Comparison of ENCODE assay signal across 17 cellular contexts in the genomic region with DNA sequence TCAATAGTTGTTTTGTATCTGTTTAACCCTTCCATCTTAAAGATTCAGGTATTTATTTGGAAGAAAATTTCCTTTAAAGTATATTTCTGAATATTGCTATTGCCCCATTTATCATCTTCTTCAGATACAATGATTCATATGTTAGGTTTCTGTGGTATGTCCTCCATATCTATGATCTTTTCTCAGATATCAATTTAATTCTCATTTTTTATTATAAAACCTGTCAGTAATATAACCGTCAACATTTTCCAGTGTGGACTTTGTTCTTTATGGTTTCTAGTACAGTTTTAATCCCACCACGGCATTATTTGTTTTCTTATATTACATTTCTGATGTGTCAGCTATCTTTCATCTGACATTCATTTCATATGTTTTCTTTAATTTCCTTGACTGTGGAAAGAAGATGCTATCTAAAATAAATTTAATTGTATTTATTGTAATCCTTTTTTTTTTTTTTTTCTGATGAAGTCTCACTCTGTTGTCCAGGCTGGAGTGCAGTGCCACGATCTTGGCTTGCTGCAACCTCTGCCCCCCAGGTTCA.
A peak's percentile ranks its signal among the peaks of the same experiment; 100 is the strongest.
DNase-seq lines count a peak whose midpoint lies in the region; ATAC-seq, FAIRE-seq and TF ChIP-seq lines count a peak whose summit lies in the region.
"Had no signal": no experiment of that assay in that cellular context is flagged by ENCODE, and none has a peak within 500 bp of the region (broad histone marks: within the 10 kb centered on the region; RNA-seq: fewer than 3 reads in every experiment).

No MANE protein-coding gene starts in this region.

- no peaks in the 10 kb centered on the region for H3K9me3 ChIP-seq in MG63
- no peaks in the 10 kb centered on the region for H3K9me3 ChIP-seq in heart right ventricle
- H3K9me3 ChIP-seq: BLaER1, Caco-2 had no signal

- no peak for TF ChIP-seq CTCF in foreskin keratinocyte (conservative IDR thresholded peaks at IDR 0.05)
- TF ChIP-seq CTCF in heart right ventricle (IDR thresholded peaks at IDR 0.05): no peak

- DNase-seq in HCEC 1CT: peak; percentile 9
- DNase-seq in foreskin keratinocyte: no peak
- no peak for DNase-seq in MG63
- DNase-seq in GM12891 (ENCODE audit: insufficient read length, low spot score): no peak
- DNase-seq in NCI-H2171 (lab: John Stamatoyannopoulos, UW): no peak
- DNase-seq in heart right ventricle: no peak
- DNase-seq: AML-193; Caco-2; CD8-positive, alpha-beta memory T cell; DND-41; GOT3; H9; KBM-7 had no signal

- intact Hi-C loops in heart right ventricle (cut with DNase I): no loop called here

- no peaks in the 10 kb centered on the region for H3K79me2 ChIP-seq in ACC112 (ENCODE audit: control insufficient read depth, insufficient read depth, low read length, unreplicated experiment)

- H3K4me1 ChIP-seq in ACC112 (ENCODE audit: control insufficient read depth, insufficient read depth, low read length, unreplicated experiment) (peaks cover 47% of the 10 kb centered on the region), foreskin keratinocyte (peaks cover 6% of the 10 kb centered on the region), heart right ventricle (no peaks in the 10 kb centered on the region)
- H3K4me1 ChIP-seq: BLaER1, Caco-2 had no signal

- WGBS in heart right ventricle, 2 donors: 77 to 95% methylated on average over 3 of the region's 3 CpGs

- no peak overlapping the region for H2AFZ ChIP-seq in ACC112 (ENCODE audit: low read length, unreplicated experiment)

- H3K27me3 ChIP-seq in ACC112 (ENCODE audit: insufficient read depth, low read length): no peaks in the 10 kb centered on the region
- H3K27me3 ChIP-seq in foreskin keratinocyte: no peaks in the 10 kb centered on the region
- H3K27me3 ChIP-seq in MG63: no peaks in the 10 kb centered on the region
- peaks cover 0 to 4% (median 0%) of the 10 kb centered on the region in 7 donors for H3K27me3 ChIP-seq in heart right ventricle
- H3K27me3 ChIP-seq: BLaER1 had no signal

- no peaks in the 10 kb centered on the region for H3K36me3 ChIP-seq in ACC112 (ENCODE audit: insufficient read depth, low read length)
- no peaks in the 10 kb centered on the region for H3K36me3 ChIP-seq in MG63
- no peaks in the 10 kb centered on the region for H3K36me3 ChIP-seq in heart right ventricle
- H3K36me3 ChIP-seq: BLaER1 had no signal

- peak; percentile 21; the same call in 2 of the 3 replicates for ATAC-seq in SK-N-SH treated with all-trans-retinoic acid at 6 μM for 48 hours
- peak; percentile 37 for ATAC-seq in foreskin keratinocyte
- no peak for ATAC-seq in heart right ventricle

- FAIRE-seq in GM12891 (lab: Jason Lieb, UNC): no peak
- FAIRE-seq: GM18507 had no signal

- H3K4me3 ChIP-seq in ACC112 (ENCODE audit: low read depth, low read length): no peak overlapping the region
- H3K4me3 ChIP-seq in MG63: no peak overlapping the region
- no peak overlapping the region for H3K4me3 ChIP-seq in heart right ventricle
- H3K4me3 ChIP-seq: BLaER1 had no signal

- no peak for TF ChIP-seq POLR2A in GM12891 (IDR thresholded peaks at IDR 0.05; ENCODE audit: low read depth, low read length)

- H3K27ac ChIP-seq in ACC112 (ENCODE audit: low read depth, low read length): peak overlapping the region; percentile 31
- H3K27ac ChIP-seq in foreskin keratinocyte: no peak overlapping the region
- H3K27ac ChIP-seq in heart right ventricle: no peak overlapping the region
- H3K27ac ChIP-seq: BLaER1 had no signal

TF ChIP-seq in SK-N-SH treated with all-trans-retinoic acid at 6 μM for 48 hours, 23 proteins besides CTCF, POLR2A, EP300 and RAD21 (continues in another document):
- 0 out of 2 replicates have a peak, but pooled peaks have one; percentile 27 for TF ChIP-seq TOX (CRISPR knock-in tag; IDR thresholded peaks at IDR 0.05; ENCODE audit: borderline replicate concordance)
- TF ChIP-seq, protein P1, sequence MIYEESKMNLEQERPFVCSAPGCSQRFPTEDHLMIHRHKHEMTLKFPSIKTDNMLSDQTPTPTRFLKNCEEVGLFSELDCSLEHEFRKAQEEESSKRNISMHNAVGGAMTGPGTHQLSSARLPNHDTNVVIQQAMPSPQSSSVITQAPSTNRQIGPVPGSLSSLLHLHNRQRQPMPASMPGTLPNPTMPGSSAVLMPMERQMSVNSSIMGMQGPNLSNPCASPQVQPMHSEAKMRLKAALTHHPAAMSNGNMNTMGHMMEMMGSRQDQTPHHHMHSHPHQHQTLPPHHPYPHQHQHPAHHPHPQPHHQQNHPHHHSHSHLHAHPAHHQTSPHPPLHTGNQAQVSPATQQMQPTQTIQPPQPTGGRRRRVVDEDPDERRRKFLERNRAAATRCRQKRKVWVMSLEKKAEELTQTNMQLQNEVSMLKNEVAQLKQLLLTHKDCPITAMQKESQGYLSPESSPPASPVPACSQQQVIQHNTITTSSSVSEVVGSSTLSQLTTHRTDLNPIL (CRISPR knock-in tag; IDR thresholded peaks at IDR 0.05; ENCODE audit: low read depth): no peak
- no peak for TF ChIP-seq CSDC2 (CRISPR knock-in tag; IDR thresholded peaks at IDR 0.05)
- TF ChIP-seq POU6F1 (CRISPR knock-in tag; IDR thresholded peaks at IDR 0.05; ENCODE audit: borderline replicate concordance, low read depth): no peak
- no peak for TF ChIP-seq ZNF8 (CRISPR knock-in tag; IDR thresholded peaks at IDR 0.05)
- TF ChIP-seq BACH2 (CRISPR knock-in tag; IDR thresholded peaks at IDR 0.05; ENCODE audit: borderline replicate concordance): no peak
- no peak for TF ChIP-seq ZNF70 (CRISPR knock-in tag; IDR thresholded peaks at IDR 0.05)
- no peak for TF ChIP-seq TCF4 (CRISPR knock-in tag; IDR thresholded peaks at IDR 0.05; ENCODE audit: borderline replicate concordance)
- peak; percentile 79 for TF ChIP-seq ISL1 (CRISPR knock-in tag; IDR thresholded peaks at IDR 0.05)

TF ChIP-seq in GM12891, 5 proteins besides CTCF, POLR2A, EP300 and RAD21:
- no peak for TF ChIP-seq POU2F2 (IDR thresholded peaks at IDR 0.05; ENCODE audit: low read depth, low read length)
- TF ChIP-seq SPI1 (IDR thresholded peaks at IDR 0.05; ENCODE audit: low read depth, low read length): no peak
- TF ChIP-seq POLR2AphosphoS5 (IDR thresholded peaks at IDR 0.05; ENCODE audit: low read depth, low read length): no peak
- no peak for TF ChIP-seq PAX5 (IDR thresholded peaks at IDR 0.05; ENCODE audit: insufficient read depth, low read length, severe bottlenecking)
- TF ChIP-seq TAF1 (IDR thresholded peaks at IDR 0.05; ENCODE audit: low read depth, low read length): no peak

Comparison
In these comparisons a context has a peak if more than half of its experiments do, and no peak if none do; other contexts are left out.
1. ATAC-seq: peak in SK-N-SH treated with all-trans-retinoic acid at 6 μM for 48 hours (single experiment) and foreskin keratinocyte (single experiment); none in heart right ventricle (0 of 8).